Comparison of ENCODE assay signal across 13 cellular contexts in the genomic region with DNA sequence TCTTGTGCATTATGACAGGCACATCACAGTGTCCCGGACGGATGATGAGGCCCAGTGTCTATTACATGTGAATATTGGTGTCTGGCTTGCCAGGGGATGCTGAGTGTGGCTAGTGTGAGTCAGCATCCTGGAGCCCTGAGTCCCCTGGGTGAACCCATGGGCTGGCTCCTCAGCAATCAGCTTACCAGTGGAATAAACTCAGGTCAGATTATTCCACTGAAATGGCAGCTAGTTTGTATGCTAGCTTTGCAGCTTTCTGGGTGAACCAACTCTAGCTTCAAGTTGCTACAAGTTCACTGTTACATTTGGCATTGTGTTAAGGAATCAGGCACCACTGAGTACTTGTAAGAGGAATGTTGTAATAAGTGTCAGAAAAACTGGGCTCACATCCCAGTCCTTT. TPM values are rescaled to one million over a fixed set of nuclear protein-coding genes. Genes with fewer than 3 reads are reported as not detected.
DNase-seq lines count a peak whose midpoint lies in the region; FAIRE-seq lines count a peak whose summit lies in the region.
"Had no signal": no experiment of that assay in that cellular context is flagged by ENCODE, and none has a peak within 500 bp of the region (broad histone marks: within the 10 kb centered on the region; RNA-seq: fewer than 3 reads in every experiment).

No MANE protein-coding gene starts in this region.

- peaks cover 29% of the 10 kb centered on the region for H3K4me1 ChIP-seq in skeletal muscle satellite cell (ENCODE audit: control insufficient read depth, insufficient read depth, low read length)
- H3K4me1 ChIP-seq: BLaER1 had no signal

- H3K4me3 ChIP-seq in skeletal muscle satellite cell (ENCODE audit: low read length), result no peak overlapping the region
- H3K4me3 ChIP-seq: BLaER1 had no signal

- intact Hi-C loops in activated CD4-positive, alpha-beta T cell treated with anti-CD3 and anti-CD28 coated beads, Interleukin-2, amount 10 ng/mL, durations not matched to agents 24 days and 14 days (cut with micrococcal nuclease), result loop anchor here (1.0 kb wide), 1 partner anchor 42 kb away; no protein-coding TSS in a partner anchor
- intact Hi-C loops in activated T-helper 1 cell treated with anti-CD3 and anti-CD28 coated beads, Interleukin-12 subunit alpha, Interleukin-12 subunit beta, Interleukin-2, Interleukin-4 antibody, amounts not matched to agents 30 ng/mL and 10 ng/mL and 1 ng/mL, durations not matched to agents 14 hours and 24 hours and 36 hours (cut with micrococcal nuclease), result no loop called here

- no peak overlapping the region for H3K9ac ChIP-seq in skeletal muscle satellite cell (ENCODE audit: low read depth, low read length)
- H3K9ac ChIP-seq: BLaER1 had no signal

- FAIRE-seq in RCC 7860 (lab: Jason Lieb, UNC), result peak; percentile 89

- H3K4me2 ChIP-seq in skeletal muscle satellite cell (ENCODE audit: low read length), result peak overlapping the region; percentile 39
- H3K4me2 ChIP-seq: BLaER1 had no signal

- H3K27me3 Mint-ChIP-seq in activated CD4-positive, alpha-beta T cell treated with anti-CD3 and anti-CD28 coated beads, Interleukin-2, amount 10 ng/mL, durations not matched to agents 24 days and 14 days, result peaks cover 22% of the 10 kb centered on the region
- H3K27me3 Mint-ChIP-seq in activated T-helper 1 cell treated with anti-CD3 and anti-CD28 coated beads, Interleukin-12 subunit alpha, Interleukin-12 subunit beta, Interleukin-2, Interleukin-4 antibody, amounts not matched to agents 30 ng/mL and 10 ng/mL and 1 ng/mL, durations not matched to agents 14 hours and 24 hours and 36 hours (ENCODE audit: insufficient read depth), result peaks cover 11% of the 10 kb centered on the region

- no peaks in the 10 kb centered on the region for H3K36me3 ChIP-seq in skeletal muscle satellite cell (ENCODE audit: insufficient read depth, low read length)
- H3K36me3 ChIP-seq: BLaER1 had no signal

- H3K27ac Mint-ChIP-seq in activated CD4-positive, alpha-beta T cell treated with anti-CD3 and anti-CD28 coated beads, Interleukin-2, amount 10 ng/mL, durations not matched to agents 24 days and 14 days, result no peak overlapping the region
- H3K27ac Mint-ChIP-seq in activated T-helper 1 cell treated with anti-CD3 and anti-CD28 coated beads, Interleukin-12 subunit alpha, Interleukin-12 subunit beta, Interleukin-2, Interleukin-4 antibody, amounts not matched to agents 30 ng/mL and 10 ng/mL and 1 ng/mL, durations not matched to agents 14 hours and 24 hours and 36 hours, result no peak overlapping the region
- H3K27ac Mint-ChIP-seq: memory B cell had no signal

- peak; percentile 20 for DNase-seq in activated CD4-positive, alpha-beta T cell treated with anti-CD3 and anti-CD28 coated beads for 48 hours
- no peak for DNase-seq in activated CD4-positive, alpha-beta T cell treated with anti-CD3 and anti-CD28 coated beads, Interleukin-2, amount 10 ng/mL, durations not matched to agents 24 days and 14 days
- peak; percentile 88 for DNase-seq in RCC 7860 (ENCODE audit: low spot score)
- peak; percentile 93 for DNase-seq in fibroblast of gingiva (ENCODE audit: low read depth)
- no peak for DNase-seq in activated T-helper 1 cell treated with anti-CD3 and anti-CD28 coated beads, Interleukin-12 subunit alpha, Interleukin-12 subunit beta, Interleukin-2, Interleukin-4 antibody, amounts not matched to agents 30 ng/mL and 10 ng/mL and 1 ng/mL, durations not matched to agents 14 hours and 24 hours and 36 hours (ENCODE audit: low spot score)
- no peak for DNase-seq in NCI-H1048 (lab: John Stamatoyannopoulos, UW)
- DNase-seq in T-helper 9 cell, result no peak
- DNase-seq: activated effector memory CD4-positive, alpha-beta T cell treated with Interleukin-2 at 50 U/mL for 16 hours; effector CD4-positive, alpha-beta T cell; stimulated activated naive CD4-positive, alpha-beta T cell treated with Interleukin-2 at 50 U/mL for 16 hours had no signal

- H3K9me3 Mint-ChIP-seq in activated CD4-positive, alpha-beta T cell treated with anti-CD3 and anti-CD28 coated beads, Interleukin-2, amount 10 ng/mL, durations not matched to agents 24 days and 14 days, result no peaks in the 10 kb centered on the region
- H3K9me3 Mint-ChIP-seq in activated T-helper 1 cell treated with anti-CD3 and anti-CD28 coated beads, Interleukin-12 subunit alpha, Interleukin-12 subunit beta, Interleukin-2, Interleukin-4 antibody, amounts not matched to agents 30 ng/mL and 10 ng/mL and 1 ng/mL, durations not matched to agents 14 hours and 24 hours and 36 hours, result no peaks in the 10 kb centered on the region
- H3K9me3 Mint-ChIP-seq: memory B cell had no signal

- H3K27me3 ChIP-seq in skeletal muscle satellite cell (ENCODE audit: control insufficient read depth, insufficient read depth, low read length), result no peaks in the 10 kb centered on the region
- H3K27me3 ChIP-seq: BLaER1 had no signal

- no peaks in the 10 kb centered on the region for H3K9me3 ChIP-seq in skeletal muscle satellite cell (replicated peaks; ENCODE audit: low read length)
- H3K9me3 ChIP-seq: BLaER1 had no signal

- no peak overlapping the region for H3K4me3 Mint-ChIP-seq in activated CD4-positive, alpha-beta T cell treated with anti-CD3 and anti-CD28 coated beads, Interleukin-2, amount 10 ng/mL, durations not matched to agents 24 days and 14 days
- no peak overlapping the region for H3K4me3 Mint-ChIP-seq in activated T-helper 1 cell treated with anti-CD3 and anti-CD28 coated beads, Interleukin-12 subunit alpha, Interleukin-12 subunit beta, Interleukin-2, Interleukin-4 antibody, amounts not matched to agents 30 ng/mL and 10 ng/mL and 1 ng/mL, durations not matched to agents 14 hours and 24 hours and 36 hours
- H3K4me3 Mint-ChIP-seq: memory B cell had no signal

- no peaks in the 10 kb centered on the region for H3K36me3 Mint-ChIP-seq in activated CD4-positive, alpha-beta T cell treated with anti-CD3 and anti-CD28 coated beads, Interleukin-2, amount 10 ng/mL, durations not matched to agents 24 days and 14 days (ENCODE audit: low read depth)
- no peaks in the 10 kb centered on the region for H3K36me3 Mint-ChIP-seq in activated T-helper 1 cell treated with anti-CD3 and anti-CD28 coated beads, Interleukin-12 subunit alpha, Interleukin-12 subunit beta, Interleukin-2, Interleukin-4 antibody, amounts not matched to agents 30 ng/mL and 10 ng/mL and 1 ng/mL, durations not matched to agents 14 hours and 24 hours and 36 hours (ENCODE audit: low read depth)
- H3K36me3 Mint-ChIP-seq: memory B cell had no signal

- peaks cover 3% of the 10 kb centered on the region for H3K4me1 Mint-ChIP-seq in activated CD4-positive, alpha-beta T cell treated with anti-CD3 and anti-CD28 coated beads, Interleukin-2, amount 10 ng/mL, durations not matched to agents 24 days and 14 days
- no peaks in the 10 kb centered on the region for H3K4me1 Mint-ChIP-seq in activated T-helper 1 cell treated with anti-CD3 and anti-CD28 coated beads, Interleukin-12 subunit alpha, Interleukin-12 subunit beta, Interleukin-2, Interleukin-4 antibody, amounts not matched to agents 30 ng/mL and 10 ng/mL and 1 ng/mL, durations not matched to agents 14 hours and 24 hours and 36 hours (ENCODE audit: low read depth)

RNA-seq across cellular contexts. Expression of a gene that starts 23.9 kb away (rescaled TPM):
- not detected in 2 replicates for total RNA-seq in activated CD4-positive, alpha-beta T cell treated with anti-CD3 and anti-CD28 coated beads, Interleukin-2, amount 10 ng/mL, durations not matched to agents 24 days and 14 days
- total RNA-seq in skeletal muscle satellite cell (2012; rRNA removed), result not detected in 2 replicates
- not detected in 2 replicates for total RNA-seq in activated T-helper 1 cell treated with anti-CD3 and anti-CD28 coated beads, Interleukin-12 subunit alpha, Interleukin-12 subunit beta, Interleukin-2, Interleukin-4 antibody, amounts not matched to agents 30 ng/mL and 10 ng/mL and 1 ng/mL, durations not matched to agents 14 hours and 24 hours and 36 hours

RNA-seq across cellular contexts. Expression of a gene that starts 41.1 kb away (rescaled TPM):
- not detected in 2 replicates for total RNA-seq in activated CD4-positive, alpha-beta T cell treated with anti-CD3 and anti-CD28 coated beads, Interleukin-2, amount 10 ng/mL, durations not matched to agents 24 days and 14 days
- under 0.01 TPM in 1 of 2 replicates, not detected in the other for total RNA-seq in skeletal muscle satellite cell (2012; rRNA removed)
- total RNA-seq in activated T-helper 1 cell treated with anti-CD3 and anti-CD28 coated beads, Interleukin-12 subunit alpha, Interleukin-12 subunit beta, Interleukin-2, Interleukin-4 antibody, amounts not matched to agents 30 ng/mL and 10 ng/mL and 1 ng/mL, durations not matched to agents 14 hours and 24 hours and 36 hours, result not detected in 2 replicates

Comparison
In these comparisons a context has a peak if more than half of its experiments do, and no peak if none do; other contexts are left out.
1. DNase-seq: peak in activated CD4-positive, alpha-beta T cell treated with anti-CD3 and anti-CD28 coated beads for 48 hours (single experiment), RCC 7860 (single experiment) and fibroblast of gingiva (single experiment); none in activated CD4-positive, alpha-beta T cell treated with anti-CD3 and anti-CD28 coated beads, Interleukin-2, amount 10 ng/mL, durations not matched to agents 24 days and 14 days (single experiment), activated T-helper 1 cell treated with anti-CD3 and anti-CD28 coated beads, Interleukin-12 subunit alpha, Interleukin-12 subunit beta, Interleukin-2, Interleukin-4 antibody, amounts not matched to agents 30 ng/mL and 10 ng/mL and 1 ng/mL, durations not matched to agents 14 hours and 24 hours and 36 hours (single experiment), NCI-H1048 (single experiment) and T-helper 9 cell (single experiment).